In the genomic region with DNA sequence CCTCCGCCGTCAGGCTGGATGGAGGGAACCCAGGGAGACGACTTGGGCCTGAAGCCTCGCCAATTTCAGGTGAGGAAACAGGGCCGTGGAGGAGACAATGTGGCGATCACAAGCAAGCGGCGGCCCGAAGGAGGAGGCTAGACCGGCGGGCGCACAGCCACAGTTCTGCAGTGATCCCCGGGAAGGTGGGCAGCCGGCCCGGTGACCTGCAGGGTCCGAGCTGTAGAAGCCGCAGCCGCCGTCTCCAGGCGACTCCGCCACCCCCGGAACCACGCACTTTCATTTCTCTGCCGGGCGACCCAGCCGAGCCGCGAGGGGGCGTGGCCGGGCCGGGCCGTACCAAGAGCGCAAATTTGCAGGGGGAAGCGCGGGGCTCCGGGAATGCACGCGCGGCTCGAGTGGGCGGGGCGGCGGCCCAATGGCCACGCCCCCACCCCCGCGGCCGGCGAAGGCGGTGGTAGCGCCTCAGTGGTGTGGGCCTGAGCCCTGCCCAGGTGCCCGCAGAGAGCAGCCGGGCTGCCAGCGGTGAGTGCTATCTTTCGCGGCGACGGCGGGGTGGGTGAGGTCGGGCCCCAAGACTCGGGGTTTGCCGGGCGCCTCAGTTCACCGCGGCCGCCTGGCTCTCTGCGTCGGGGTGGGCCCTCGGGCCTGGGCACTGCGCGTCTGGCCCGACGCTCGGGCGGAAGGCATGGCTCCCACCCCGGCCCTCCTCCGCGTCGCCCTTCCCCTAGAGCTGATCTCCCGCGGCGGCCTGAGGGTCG, we compare ENCODE assay signal across 7 cellular contexts. TPM values are rescaled to one million over a fixed set of nuclear protein-coding genes. Genes with fewer than 3 reads are reported as not detected.
DNase-seq lines count a peak whose midpoint lies in the region; ATAC-seq and TF ChIP-seq lines count a peak whose summit lies in the region.

A gene (plus strand): TSS at position 501 of the 761 bp plus-strand sequence. CDS start 38,847 bp downstream, outside the sequence.

- WGBS in hepatocyte (ENCODE audit: low lambda C conversion rate, missing lambda C conversion rate), result 2% methylated on average over 59 of the region's 82 CpGs

- H3K27ac ChIP-seq in hepatocyte, result peak within 1 kb of the TSS; percentile 95

- H4K20me1 ChIP-seq in hepatocyte (ENCODE audit: insufficient read depth, poor library complexity, severe bottlenecking), result peaks cover 3% of the 10 kb centered on the region

- TF ChIP-seq CTCF in hepatocyte (IDR thresholded peaks at IDR 0.05; ENCODE audit: poor library complexity) (no peak), retinal pigment epithelial cell (conservative IDR thresholded peaks at IDR 0.05; ENCODE audit: low read depth, low read length) (no peak)

- H3K4me3 ChIP-seq in hepatocyte, result peak within 1 kb of the TSS; percentile 88
- peak within 1 kb of the TSS; percentile 90 for H3K4me3 ChIP-seq in retinal pigment epithelial cell (ENCODE audit: low read length)

- H3K4me2 ChIP-seq in hepatocyte, result peak within 1 kb of the TSS; percentile 94

- H3K9me2 ChIP-seq in hepatocyte (replicated peaks; ENCODE audit: insufficient read depth), result no peaks in the 10 kb centered on the region

- H3K36me3 ChIP-seq in hepatocyte (replicated peaks; ENCODE audit: insufficient read depth, low read depth), result no peaks in the 10 kb centered on the region

- H3K4me1 ChIP-seq in hepatocyte (ENCODE audit: insufficient read depth), result peaks cover 10% of the 10 kb centered on the region

- DNase-seq in NCI-H2029 treated with DMSO at 0.1 percent for 48 hours (lab: John Stamatoyannopoulos, UW) (peak; percentile 42), T1000 (lab: John Stamatoyannopoulos, UW) (peak; percentile 94), astrocyte of the hippocampus (ENCODE audit: low read depth, low spot score) (peak; percentile 98), hepatocyte (ENCODE audit: low spot score) (peak; percentile 96), retinal pigment epithelial cell (ENCODE audit: low read depth) (peak; percentile 56)

- no peaks in the 10 kb centered on the region for H3K9me3 ChIP-seq in hepatocyte (ENCODE audit: low read depth)

- peak within 1 kb of the TSS; percentile 96 for H2AFZ ChIP-seq in hepatocyte

- H3K79me2 ChIP-seq in hepatocyte, result peaks cover 50% of the 10 kb centered on the region

- H3K27me3 ChIP-seq in hepatocyte, result no peaks in the 10 kb centered on the region

- ATAC-seq in GM18511 (IDR thresholded peaks at IDR 0.05; ENCODE audit: unreplicated experiment), result peak; percentile 97
- ATAC-seq in HG02981 (IDR thresholded peaks at IDR 0.05; ENCODE audit: unreplicated experiment), result peak; percentile 89

RNA-seq across cellular contexts. Expression of the gene that starts here (rescaled TPM):
- total RNA-seq in hepatocyte, result 102 and 106 TPM in 2 replicates
- polyA plus RNA-seq in hepatocyte, result 212 and 220 TPM in 2 replicates

Comparison
In these comparisons a context has a peak if more than half of its experiments do, and no peak if none do; other contexts are left out.
1. Peak in every context shown above with its lines: DNase-seq, ATAC-seq, H3K4me3 ChIP-seq and H3K27ac ChIP-seq.
2. DNase-seq: peak in every context shown above with its lines; median percentile 98 in astrocyte of the hippocampus; 96 in hepatocyte; 94 in T1000; 56 in retinal pigment epithelial cell; 42 in NCI-H2029 treated with DMSO at 0.1 percent for 48 hours.